8 cellular contexts compared by ENCODE assay signal in the genomic region with DNA sequence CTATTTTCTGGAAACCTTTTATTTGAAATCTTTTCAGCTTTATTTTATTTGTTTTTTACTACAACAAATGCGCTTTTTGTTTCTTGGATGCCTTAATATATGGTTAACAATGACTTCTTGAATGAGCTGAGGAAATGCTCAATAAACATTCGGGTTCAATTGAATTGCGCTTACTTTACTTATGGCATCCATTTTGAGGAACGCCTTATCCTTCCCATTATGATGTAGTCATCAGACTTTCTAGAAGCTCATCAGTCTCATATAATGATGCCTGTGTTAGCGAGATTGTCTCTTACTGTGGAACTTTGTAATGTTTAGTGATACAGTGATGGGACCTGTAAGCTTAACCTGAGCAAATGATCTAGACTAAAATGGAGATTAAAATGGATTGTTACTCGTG.
DNase-seq lines count a peak whose midpoint lies in the region; ATAC-seq and TF ChIP-seq lines count a peak whose summit lies in the region.

No MANE protein-coding gene starts in this region.

- no peak for TF ChIP-seq CTCF in AG09309 (IDR thresholded peaks at IDR 0.05; ENCODE audit: control insufficient read depth, insufficient read depth, low read depth, low read length, missing control alignments)
- no peak for TF ChIP-seq CTCF in brain microvascular endothelial cell (IDR thresholded peaks at IDR 0.05; ENCODE audit: low read depth, low read length, missing control alignments)

- no peak for ATAC-seq in GM21390 (IDR thresholded peaks at IDR 0.05; ENCODE audit: unreplicated experiment)
- no peak for ATAC-seq in GM18511 (IDR thresholded peaks at IDR 0.05; ENCODE audit: unreplicated experiment)
- no peak for ATAC-seq in GM19463 (IDR thresholded peaks at IDR 0.05; ENCODE audit: unreplicated experiment)

- peaks cover 8% of the 10 kb centered on the region for H3K4me1 ChIP-seq in HUES6 (ENCODE audit: control insufficient read depth, insufficient read depth, low read length)
- peaks cover 23% of the 10 kb centered on the region for H3K4me1 ChIP-seq in muscle layer of colon (ENCODE audit: insufficient read depth, low read length)

- H3K27ac ChIP-seq in HUES6 (ENCODE audit: low read depth, low read length) (no peak overlapping the region), brain microvascular endothelial cell (no peak overlapping the region), muscle layer of colon (ENCODE audit: low read depth, low read length) (no peak overlapping the region)

- no peak overlapping the region for H3K9ac ChIP-seq in HUES6 (ENCODE audit: low read length)
- H3K9ac ChIP-seq in muscle layer of colon (ENCODE audit: low read length): peak overlapping the region; percentile 93

- H3K4me3 ChIP-seq in AG09309 (ENCODE audit: control insufficient read depth, low read depth, low read length): peak overlapping the region; percentile 89
- H3K4me3 ChIP-seq in HUES6 (ENCODE audit: low read depth, low read length): peak overlapping the region; percentile 96
- H3K4me3 ChIP-seq in brain microvascular endothelial cell (ENCODE audit: low read depth, low read length): peak overlapping the region; percentile 95
- peak overlapping the region; percentile 55 to 96 for H3K4me3 ChIP-seq in muscle layer of colon (ENCODE audit: low read depth in 1 of 2, low read length in 2 of 2)

- H3K27me3 ChIP-seq in HUES6 (ENCODE audit: control insufficient read depth, insufficient read depth, low read length): no peaks in the 10 kb centered on the region
- H3K27me3 ChIP-seq in brain microvascular endothelial cell (replicated peaks): no peaks in the 10 kb centered on the region
- no peaks in the 10 kb centered on the region for H3K27me3 ChIP-seq in muscle layer of colon (ENCODE audit: control insufficient read depth in 1 of 2, insufficient read depth in 2 of 2, low read length in 2 of 2)

- H3K36me3 ChIP-seq in HUES6 (ENCODE audit: control insufficient read depth, insufficient read depth, low read length) (peaks cover 10% of the 10 kb centered on the region), brain microvascular endothelial cell (replicated peaks) (peaks cover 7% of the 10 kb centered on the region), muscle layer of colon (ENCODE audit: insufficient read depth, low read length) (peaks cover 9% of the 10 kb centered on the region)

- no peaks in the 10 kb centered on the region for H3K9me3 ChIP-seq in HUES6 (ENCODE audit: control insufficient read depth, insufficient read depth, low read depth, low read length)
- no peaks in the 10 kb centered on the region for H3K9me3 ChIP-seq in muscle layer of colon (ENCODE audit: low read length)

- in situ Hi-C loops in brain microvascular endothelial cell (cut with HindIII; ENCODE audit: low pct_ligation_motif_present, low sequenced_read_pairs): no loop called here

- DNase-seq in AG09309 (ENCODE audit: low read depth): no peak
- DNase-seq in brain microvascular endothelial cell: no peak
- DNase-seq in kidney glomerular epithelial cell (lab: John Stamatoyannopoulos, UW): no peak
